ENCODE assay signal across 14 cellular contexts in the genomic region with DNA sequence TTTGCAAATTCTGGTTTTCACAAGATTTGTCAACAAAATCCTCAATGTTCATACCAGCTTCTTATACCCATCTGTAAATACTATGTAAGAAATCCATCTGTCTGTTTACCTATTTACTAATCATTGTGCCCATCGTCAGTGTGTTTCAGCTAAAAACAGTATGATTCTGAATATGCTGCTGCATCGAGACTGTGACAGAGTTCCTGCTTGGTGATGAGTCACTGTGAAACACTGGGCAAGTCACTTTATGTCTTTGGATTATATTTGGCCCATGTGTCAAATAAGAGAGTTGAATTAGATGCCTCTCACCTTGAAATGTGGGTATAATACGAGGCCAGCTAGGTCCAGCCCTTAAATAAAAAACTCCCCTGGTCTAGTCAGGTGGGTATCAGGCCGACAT.
"Had no signal": no experiment of that assay in that cellular context is flagged by ENCODE, and none has a peak within 500 bp of the region (broad histone marks: within the 10 kb centered on the region; RNA-seq: fewer than 3 reads in every experiment).

No MANE protein-coding gene starts in this region.

- H3K9me3 ChIP-seq: prostate gland, sigmoid colon, upper lobe of right lung had no signal

- H3K4me3 ChIP-seq: prostate gland, sigmoid colon, upper lobe of right lung had no signal

- H3K27ac ChIP-seq: prostate gland, upper lobe of right lung had no signal

- H3K36me3 ChIP-seq: prostate gland, sigmoid colon, upper lobe of right lung had no signal

- H3K4me1 ChIP-seq: prostate gland, sigmoid colon, upper lobe of right lung had no signal

- DNase-seq: activated CD4-positive, alpha-beta T cell treated with anti-CD3 and anti-CD28 coated beads, Interleukin-2, amount 10 ng/mL, durations not matched to agents 7 days and 5 days; activated CD4-positive, CD25-positive, alpha-beta regulatory T cell; activated CD8-positive, alpha-beta memory T cell treated with anti-CD3 and anti-CD28 coated beads for 24 hours; activated naive CD4-positive, alpha-beta T cell treated with anti-CD3 and anti-CD28 coated beads for 36 hours; central memory CD4-positive, alpha-beta T cell; cortex of kidney; effector memory CD8-positive, alpha-beta T cell; glutamatergic neuron; nucleus accumbens; sigmoid colon; stimulated activated CD4-positive, alpha-beta T cell treated with anti-CD3 and anti-CD28 coated beads, Interleukin-4, amount 100 ng/mL, for 24 hours; T-helper 2 cell; upper lobe of right lung had no signal

- H3K27me3 ChIP-seq: sigmoid colon, upper lobe of right lung had no signal
